In genomic region chr1:21933397-21934248, GRCh38 we compare ENCODE assay signal across 8 cellular contexts. TPM values are rescaled to one million over a fixed set of nuclear protein-coding genes. Genes with fewer than 3 reads are reported as not detected.
DNase-seq lines count a peak whose midpoint lies in the region; ATAC-seq, FAIRE-seq and TF ChIP-seq lines count a peak whose summit lies in the region.

No MANE protein-coding gene starts in this region.

- intact Hi-C loops in pancreas (cut with DNase I), result no loop called here

- 59 to 61% methylated on average over 19 of the region's 19 CpGs for WGBS in pancreas, 2 donors

- peak overlapping the region; percentile 24 to 77 (median 55) for H3K27ac ChIP-seq in pancreas

- no peaks in the 10 kb centered on the region for H3K9me3 ChIP-seq in pancreas

- H3K4me3 ChIP-seq in fibroblast of pulmonary artery (replicated peaks; ENCODE audit: low read depth, low read length), result peak overlapping the region; percentile 40
- peak overlapping the region in 1 of 4 donors; percentile 1 for H3K4me3 ChIP-seq in pancreas

- DNase-seq in Daoy (ENCODE audit: low read depth) (peak; percentile 57), NCI-H510A (lab: John Stamatoyannopoulos, UW) (peak; percentile 82), fibroblast of pulmonary artery (ENCODE audit: low read depth) (no peak), pancreas (peak in 3 of 6 donors; percentile 60 to 72 (median 71)), HT-29 (ENCODE audit: low spot score) (no peak)
- DNase-seq in activated CD4-positive, CD25-positive, alpha-beta regulatory T cell (lab: John Stamatoyannopoulos, UW), result no peak

- H3K4me1 ChIP-seq in pancreas, result peaks cover 0 to 10% (median 0%) of the 10 kb centered on the region in 3 donors

- no peaks in the 10 kb centered on the region for H3K36me3 ChIP-seq in pancreas

- no peak for FAIRE-seq in pancreas (lab: Jason Lieb, UNC)

- TF ChIP-seq CTCF in fibroblast of pulmonary artery (IDR thresholded peaks at IDR 0.05; ENCODE audit: low read length, missing control alignments) (no peak), pancreas (IDR thresholded peaks at IDR 0.05) (no peak)

- ATAC-seq in pancreas (peak in 3 of 4 donors; percentile 11 to 42 (median 24)), GM21576 (IDR thresholded peaks at IDR 0.05; ENCODE audit: unreplicated experiment) (no peak), GM18502 (IDR thresholded peaks at IDR 0.05; ENCODE audit: poor library complexity, unreplicated experiment) (no peak)

- no peaks in the 10 kb centered on the region for H3K27me3 ChIP-seq in pancreas

RNA-seq across cellular contexts. Expression of gene HSPG2, which starts 3.5 kb away (rescaled TPM):
- 14.2 and 14.7 TPM in 2 replicates for total RNA-seq in Daoy (2014; rRNA removed; shearing (Covaris generic))
- 100 to 1,000 TPM in 2 of 6 donors, 10 to 100 TPM in 4; 50.4 to 164 (median 63.9) TPM for total RNA-seq in pancreas
- 100 to 1,000 TPM in 1 of 2 donors, 10 to 100 TPM in 1; 53.9 to 123 TPM for polyA plus RNA-seq in pancreas
- 163 and 235 TPM in 2 replicates for total RNA-seq in HT-29 (2014; rRNA removed; shearing (Covaris generic))

RNA-seq across cellular contexts. Expression of gene CELA3B, which starts 43.2 kb away (rescaled TPM):
- total RNA-seq in Daoy (2014; rRNA removed; shearing (Covaris generic)), result not detected in 2 replicates
- over 10,000 TPM in 4 of 6 donors, 1,000 to 10,000 TPM in 2; 2,923 to 21,242 (median 14,470) TPM for total RNA-seq in pancreas
- polyA plus RNA-seq in pancreas, result over 10,000 TPM in 1 of 2 donors, 1,000 to 10,000 TPM in 1; 6,851 to 15,141 TPM
- 0.81 TPM in 1 of 2 replicates, not detected in the other for total RNA-seq in HT-29 (2014; rRNA removed; shearing (Covaris generic))

Comparison
In these comparisons a context has a peak if more than half of its experiments do, and no peak if none do; other contexts are left out.
1. DNase-seq: peak in Daoy (single experiment) and NCI-H510A (single experiment); none in fibroblast of pulmonary artery (single experiment), HT-29 (single experiment) and activated CD4-positive, CD25-positive, alpha-beta regulatory T cell (0 of 4).
2. ATAC-seq: peak in pancreas (3 of 4); none in GM21576 (single experiment) and GM18502 (single experiment).
3. RNA of gene CELA3B, which starts 43.2 kb away (total RNA-seq): 2,923 to 21,242 TPM in pancreas; 0.81 TPM in HT-29 and not detected in Daoy; every median in the first group is over 1,000 times any median in the second.